In the genomic region with DNA sequence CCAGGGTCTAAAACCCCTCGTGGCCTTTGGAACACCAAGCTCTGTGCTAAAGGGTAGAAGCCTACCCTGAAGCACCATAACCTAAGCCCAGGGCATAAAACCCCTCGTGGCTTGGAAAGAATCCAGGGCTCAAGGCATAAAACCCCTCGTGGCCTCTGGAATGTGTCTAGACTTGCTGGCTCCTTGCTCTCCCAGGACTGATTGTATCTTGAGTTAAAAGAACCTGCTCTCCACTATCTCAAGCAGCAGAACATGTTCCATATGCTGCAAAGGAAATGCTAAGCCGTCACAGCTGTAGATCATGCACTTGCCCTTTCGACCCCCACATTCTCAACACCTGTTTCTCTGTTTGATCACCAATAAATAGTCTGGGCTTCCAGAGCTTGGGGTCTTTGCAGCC, we compare ENCODE assay signal across 7 cellular contexts.
DNase-seq lines count a peak whose midpoint lies in the region; ATAC-seq and TF ChIP-seq lines count a peak whose summit lies in the region.
"Not testable (repeated sequence)": the region's sequence is repeated elsewhere in the genome, so short reads cannot be mapped to it uniquely, and the experiment has no call there.

No MANE protein-coding gene starts in this region.

- not testable (repeated sequence) for H3K36me3 ChIP-seq in RWPE2 (ENCODE audit: low read depth); WERI-Rb-1; cardiac muscle cell; mesendoderm (ENCODE audit: control insufficient read depth, insufficient read depth, low read length)

- H3K79me2 ChIP-seq in mesendoderm (ENCODE audit: control insufficient read depth, insufficient read depth, low read length) = not testable (repeated sequence)

- H3K4ac ChIP-seq in mesendoderm (ENCODE audit: low read depth, low read length) = not testable (repeated sequence)

- WGBS in mesendoderm (ENCODE audit: extremely low coverage, insufficient coverage, low lambda C conversion rate) = no CpG with 5 or more reads among the region's 5 CpGs

- H3K18ac ChIP-seq in mesendoderm (ENCODE audit: low read length) = not testable (repeated sequence)

- not testable (repeated sequence) for H3K27me3 ChIP-seq in RWPE2 (ENCODE audit: insufficient read depth, poor library complexity, severe bottlenecking); WERI-Rb-1 (ENCODE audit: insufficient read depth, low read depth, severe bottlenecking); cardiac muscle cell; mesendoderm (ENCODE audit: insufficient read depth, low read length, poor library complexity)

- H4K5ac ChIP-seq in mesendoderm (ENCODE audit: low read length) = not testable (repeated sequence)

- H2BK120ac ChIP-seq in mesendoderm (ENCODE audit: low read depth, low read length) = not testable (repeated sequence)

- ATAC-seq in RWPE2 (ENCODE audit: low read depth) = not testable (repeated sequence)
- peak; percentile 34 for ATAC-seq in left ventricle myocardium superior

- TF ChIP-seq CTCF in RWPE2 (IDR thresholded peaks at IDR 0.05; ENCODE audit: poor library complexity, severe bottlenecking); WERI-Rb-1 (IDR thresholded peaks at IDR 0.05; ENCODE audit: low read depth, low read length); cardiac muscle cell (IDR thresholded peaks at IDR 0.05; ENCODE audit: low read depth, low read length): not testable (repeated sequence)

- intact Hi-C loops in left ventricle myocardium superior (cut with micrococcal nuclease) = not testable (repeated sequence)

- not testable (repeated sequence) for H3K56ac ChIP-seq in mesendoderm (ENCODE audit: low read length)

- not testable (repeated sequence) for H3K23ac ChIP-seq in mesendoderm (ENCODE audit: low read length)

- not testable (repeated sequence) for H2BK15ac ChIP-seq in mesendoderm (replicated peaks; ENCODE audit: low read depth)

- not testable (repeated sequence) for H2BK5ac ChIP-seq in mesendoderm (ENCODE audit: low read length)

- H3K27ac ChIP-seq in RWPE2 (ENCODE audit: poor library complexity, severe bottlenecking); WERI-Rb-1; mesendoderm (ENCODE audit: low read depth, low read length): not testable (repeated sequence)
- peak overlapping the region; percentile 61 for H3K27ac ChIP-seq in cardiac muscle cell

- H3K4me2 ChIP-seq in mesendoderm (ENCODE audit: low read length) = not testable (repeated sequence)

- H4K8ac ChIP-seq in mesendoderm (ENCODE audit: low read depth, low read length) = not testable (repeated sequence)

- H3K4me1 ChIP-seq in RWPE2 (ENCODE audit: insufficient read depth, poor library complexity, severe bottlenecking); cardiac muscle cell (ENCODE audit: low read depth); mesendoderm (ENCODE audit: control insufficient read depth, low read depth, low read length): not testable (repeated sequence)

- DNase-seq in ELF-1 (ENCODE audit: low read depth, low spot score) (peak; percentile 4), NCI-H82 (lab: John Stamatoyannopoulos, UW) (peak; percentile 75), RWPE2 (ENCODE audit: low spot score) (peak; percentile 22), WERI-Rb-1 (peak; percentile 17), cardiac muscle cell (ENCODE audit: low read depth in 1 of 2, low spot score in 1 of 2) (peak in 1 of 2 donors; percentile 44), mesendoderm (peak; percentile 58)
- not testable (repeated sequence) for DNase-seq in left ventricle myocardium superior

- H3K9ac ChIP-seq in mesendoderm (ENCODE audit: low read length) = not testable (repeated sequence)

- not testable (repeated sequence) for H3K4me3 ChIP-seq in RWPE2 (ENCODE audit: severe bottlenecking); WERI-Rb-1 (ENCODE audit: low read depth, low read length); cardiac muscle cell; mesendoderm (ENCODE audit: low read length)

- H3K79me1 ChIP-seq in mesendoderm (ENCODE audit: low read length) = not testable (repeated sequence)

- H3K9me3 ChIP-seq in RWPE2 (ENCODE audit: severe bottlenecking); WERI-Rb-1 (ENCODE audit: severe bottlenecking); cardiac muscle cell (ENCODE audit: low read depth): not testable (repeated sequence)

- H2AK5ac ChIP-seq in mesendoderm (ENCODE audit: low read length) = not testable (repeated sequence)
